28 cellular contexts compared by ENCODE assay signal in the genomic region with DNA sequence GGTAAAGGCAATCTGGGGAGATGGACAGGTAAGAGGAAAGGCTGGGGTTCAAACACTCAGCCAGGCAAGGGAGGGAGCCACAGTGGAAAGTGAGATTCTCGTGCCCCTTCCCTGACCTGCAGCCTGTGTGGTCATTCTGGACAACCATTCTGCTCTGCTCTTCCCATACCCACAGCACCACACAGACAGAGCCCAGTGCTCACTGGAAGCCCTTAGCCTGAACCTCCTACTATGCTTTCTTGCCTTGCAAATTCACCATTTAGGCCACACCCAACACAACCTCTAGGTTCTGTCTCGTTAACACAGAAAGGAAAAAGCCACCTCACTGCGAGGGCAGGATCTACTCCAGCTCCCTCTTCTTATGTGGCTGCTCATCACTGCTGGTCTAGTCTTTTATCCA.
DNase-seq lines count a peak whose midpoint lies in the region; ATAC-seq and TF ChIP-seq lines count a peak whose summit lies in the region.
"Had no signal": no experiment of that assay in that cellular context is flagged by ENCODE, and none has a peak within 500 bp of the region (broad histone marks: within the 10 kb centered on the region; RNA-seq: fewer than 3 reads in every experiment).

No MANE protein-coding gene starts in this region.

- no peaks in the 10 kb centered on the region for H3K9me3 ChIP-seq in BE2C
- H3K9me3 ChIP-seq in aorta (ENCODE audit: control insufficient read depth, low read length): no peaks in the 10 kb centered on the region
- H3K9me3 ChIP-seq: BLaER1, Caco-2, HAP-1, heart right ventricle, sigmoid colon had no signal

- TF ChIP-seq CTCF in GM12864 (IDR thresholded peaks at IDR 0.05; ENCODE audit: low read depth, low read length, missing control alignments) (no peak), BE2C (IDR thresholded peaks at IDR 0.05; ENCODE audit: low read depth, low read length) (no peak)

- peaks cover 11 to 37% of the 10 kb centered on the region in 2 donors for H3K4me1 Mint-ChIP-seq in effector memory CD8-positive, alpha-beta T cell (ENCODE audit: low read depth in 2 of 2)

- H3K36me3 ChIP-seq in BE2C (no peaks in the 10 kb centered on the region; the same call in 1 of the 2 replicates), aorta (ENCODE audit: control insufficient read depth in 1 of 2, insufficient read depth in 2 of 2, low read length in 1 of 2) (no peaks in the 10 kb centered on the region)
- H3K36me3 ChIP-seq: HAP-1, heart right ventricle, sigmoid colon had no signal

- H3K36me3 Mint-ChIP-seq in effector memory CD8-positive, alpha-beta T cell (ENCODE audit: insufficient read depth): peaks cover 10% of the 10 kb centered on the region

- H3K4me1 ChIP-seq in BE2C: peaks cover 3% of the 10 kb centered on the region; the same call in 1 of the 2 replicates
- H3K4me1 ChIP-seq in aorta (ENCODE audit: control insufficient read depth in 1 of 2, insufficient read depth in 2 of 2, low read length in 2 of 2): peaks cover 0 to 1% of the 10 kb centered on the region in 2 donors
- H3K4me1 ChIP-seq: BLaER1, heart right ventricle, parathyroid adenoma, sigmoid colon had no signal

- H3K27ac ChIP-seq in aorta (ENCODE audit: low read depth in 1 of 2, low read length in 2 of 2): no peak overlapping the region
- H3K27ac ChIP-seq: BLaER1, heart right ventricle, parathyroid adenoma, PC-9, sigmoid colon had no signal

- peak overlapping the region; percentile 11 to 35 for H3K27ac Mint-ChIP-seq in effector memory CD8-positive, alpha-beta T cell

- no peaks in the 10 kb centered on the region for H3K9me3 Mint-ChIP-seq in effector memory CD8-positive, alpha-beta T cell
- H3K9me3 Mint-ChIP-seq: activated T-cell treated with anti-CD3 and anti-CD28 coated beads, Interleukin-2, amount 50 U/mL, for 4 hours; naive thymus-derived CD4-positive, alpha-beta T cell had no signal

- H3K4me3 Mint-ChIP-seq in effector memory CD8-positive, alpha-beta T cell: peak overlapping the region in 1 of 2 donors; percentile 7
- H3K4me3 Mint-ChIP-seq: activated T-cell treated with anti-CD3 and anti-CD28 coated beads, Interleukin-2, amount 50 U/mL, for 4 hours; naive thymus-derived CD4-positive, alpha-beta T cell had no signal

- 93 to 100% methylated on average over 3 of the region's 3 CpGs for WGBS in aorta, 2 donors

- peak; percentile 21 for ATAC-seq in GM18867 (IDR thresholded peaks at IDR 0.05; ENCODE audit: unreplicated experiment)
- ATAC-seq in HG02885 (IDR thresholded peaks at IDR 0.05; ENCODE audit: poor library complexity, unreplicated experiment): peak; percentile 30
- no peak for ATAC-seq in effector memory CD8-positive, alpha-beta T cell (replicated peaks)
- no peak for ATAC-seq in aorta (ENCODE audit: low FRiP score)
- no peak for ATAC-seq in HG02981 (IDR thresholded peaks at IDR 0.05; ENCODE audit: unreplicated experiment)
- ATAC-seq: activated T-cell treated with anti-CD3 and anti-CD28 coated beads, Interleukin-2, amount 50 U/mL, for 4 hours; heart right ventricle; naive thymus-derived CD4-positive, alpha-beta T cell had no signal

- intact Hi-C loops in aorta (cut with DNase I): no loop called here

- no peaks in the 10 kb centered on the region for H3K27me3 Mint-ChIP-seq in effector memory CD8-positive, alpha-beta T cell
- H3K27me3 Mint-ChIP-seq: naive thymus-derived CD4-positive, alpha-beta T cell had no signal

- no peaks in the 10 kb centered on the region for H3K27me3 ChIP-seq in BE2C
- H3K27me3 ChIP-seq in aorta (ENCODE audit: control insufficient read depth in 1 of 2, insufficient read depth in 2 of 2, low read length in 1 of 2): no peaks in the 10 kb centered on the region
- H3K27me3 ChIP-seq: BLaER1, heart right ventricle, sigmoid colon had no signal

- H3K4me3 ChIP-seq in GM12864 (ENCODE audit: low read depth, low read length) (peak overlapping the region; percentile 29), BE2C (ENCODE audit: low read depth, low read length) (no peak overlapping the region), aorta (ENCODE audit: low read length in 2 of 2) (no peak overlapping the region)
- H3K4me3 ChIP-seq: BLaER1, HAP-1, heart right ventricle, PC-9, sigmoid colon had no signal

- peak; percentile 44 for DNase-seq in GM12864 (ENCODE audit: low read depth)
- DNase-seq in effector memory CD8-positive, alpha-beta T cell: no peak
- DNase-seq in BE2C: no peak
- no peak for DNase-seq in aorta
- no peak for DNase-seq in NCI-H774 (lab: John Stamatoyannopoulos, UW)
- DNase-seq: activated CD4-positive, CD25-positive, alpha-beta regulatory T cell treated with anti-CD3 and anti-CD28 coated beads, Interleukin-2, amount 50 U/mL, for 72 hours; activated naive CD4-positive, alpha-beta T cell treated with anti-CD3 and anti-CD28 coated beads, Interleukin-2, amount 50 U/mL, for 16 hours; activated T-cell treated with anti-CD3 and anti-CD28 coated beads, Interleukin-2, amount 50 U/mL, for 4 hours; Caco-2; erythroblast; foreskin fibroblast; heart right ventricle; left colon; MV-4-11; naive thymus-derived CD4-positive, alpha-beta T cell; NCI-H1694 treated with DMSO at 0.1 percent for 48 hours; NCI-H82; PC-9; SHP77 treated with DMSO at 0.1 percent for 48 hours; sigmoid colon; stimulated activated CD4-positive, alpha-beta T cell treated with anti-CD3 and anti-CD28 coated beads, Interleukin-15, amount 100 ng/mL, for 24 hours; substantia nigra had no signal

Comparison
In these comparisons a context has a peak if more than half of its experiments do, and no peak if none do; other contexts are left out.
1. ATAC-seq: peak in GM18867 (single experiment) and HG02885 (single experiment); none in effector memory CD8-positive, alpha-beta T cell (single experiment), aorta (single experiment) and HG02981 (single experiment).